ENCODE assay signal across 1 cellular context in genomic region chr4:139313414-139313813, GRCh38. TPM values are rescaled to one million over a fixed set of nuclear protein-coding genes. Genes with fewer than 3 reads are reported as not detected.
"Had no signal": no experiment of that assay in that cellular context is flagged by ENCODE, and none has a peak within 500 bp of the region (broad histone marks: within the 10 kb centered on the region; RNA-seq: fewer than 3 reads in every experiment).

No MANE protein-coding gene starts in this region.

RNA-seq across cellular contexts. Expression of gene MGARP, which starts 33.4 kb away (rescaled TPM):
- total RNA-seq: lower lobe of right lung had no signal
